ENCODE assay signal across 8 cellular contexts in the genomic region with DNA sequence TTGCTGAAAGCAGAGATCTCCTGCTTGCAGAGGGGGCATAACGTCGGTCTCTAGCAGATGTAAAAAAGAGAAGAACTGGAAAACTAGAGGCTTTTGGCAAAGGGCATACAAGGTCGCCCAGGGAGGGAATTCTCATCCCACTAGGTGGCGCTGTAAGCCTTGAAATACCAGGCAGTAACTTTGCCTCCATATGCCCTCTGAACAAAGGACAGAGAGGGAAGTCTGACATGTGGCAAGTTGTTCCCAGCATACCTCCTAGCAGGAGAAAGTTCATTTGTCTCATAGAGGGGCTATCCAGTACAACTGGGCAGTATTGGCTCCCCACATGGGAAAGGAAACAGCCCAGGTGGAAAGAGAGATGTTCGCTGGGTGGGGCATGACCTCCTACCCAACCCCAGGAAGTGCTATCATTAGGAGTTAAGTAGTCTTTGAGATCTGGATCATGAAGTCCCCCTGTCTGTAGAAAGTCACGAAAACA. TPM values are rescaled to one million over a fixed set of nuclear protein-coding genes. Genes with fewer than 3 reads are reported as not detected.
A peak's percentile ranks its signal among the peaks of the same experiment; 100 is the strongest.
DNase-seq lines count a peak whose midpoint lies in the region; ATAC-seq, FAIRE-seq and TF ChIP-seq lines count a peak whose summit lies in the region.

No MANE protein-coding gene starts in this region.

- in situ Hi-C loops in HepG2 (cut with HindIII; ENCODE audit: extremely low pct_ligation_motif_present, low pct_unique_long_range_greater_than_20kb), result loop anchor here (5.0 to 10.0 kb wide), 3 partner anchors 146 to 323 kb away; no protein-coding TSS in a partner anchor

- H3K27ac ChIP-seq in SK-N-SH (ENCODE audit: low read depth in 2 of 2, low read length in 1 of 2) (no peak overlapping the region), HepG2 (ENCODE audit: extremely low read length, insufficient read depth, low read length) (no peak overlapping the region)

- CTCF ChIA-PET in SK-N-SH (lab: Yijun Ruan, JAX), result no interaction called here
- CTCF ChIA-PET in HepG2 (lab: Yijun Ruan, JAX; ENCODE audit: low intra/inter-chr PET ratio, low total read pairs), result interaction anchor here (0.6 to 3.6 kb wide), 7 partner anchors 53 to 627 kb away, joined by 3 to 54 read pairs (median 4); no protein-coding TSS in a partner anchor

- intact Hi-C loops in HepG2 (cut with micrococcal nuclease; ENCODE audit: unreplicated experiment), result loop anchor here (1.0 kb wide), 3 partner anchors 146 to 322 kb away; no protein-coding TSS in a partner anchor

- H3K9me3 ChIP-seq in SK-N-SH (peaks cover 30% of the 10 kb centered on the region), HepG2 (ENCODE audit: low read length) (no peaks in the 10 kb centered on the region)

- 78% methylated on average over 6 of the region's 6 CpGs for WGBS in SK-N-SH (ENCODE audit: low lambda C conversion rate)
- WGBS in HepG2 (ENCODE audit: low lambda C conversion rate), result 14% methylated on average over 6 of the region's 6 CpGs

- no peaks in the 10 kb centered on the region; the same call in 1 of the 2 replicates for H3K9me2 ChIP-seq in SK-N-SH

- ATAC-seq in HepG2 (peak; percentile 98), GM21528 (IDR thresholded peaks at IDR 0.05; ENCODE audit: low FRiP score, unreplicated experiment) (no peak)
- ATAC-seq in stimulated activated naive CD8-positive, alpha-beta T cell treated with anti-CD3 and anti-CD28 coated beads, Interleukin-15, amount 100 ng/mL, for 72 hours, result peak; percentile 71

- H3K36me3 ChIP-seq in H7 (replicated peaks; ENCODE audit: control insufficient read depth, insufficient read depth, low read length) (peaks cover 1% of the 10 kb centered on the region), SK-N-SH (replicated peaks in 1 of 2; ENCODE audit: control insufficient read depth in 1 of 2, insufficient read depth in 2 of 2, low read length in 1 of 2) (peaks cover 29 to 42% of the 10 kb centered on the region in 2 experiments), HepG2 (replicated peaks in 1 of 2; ENCODE audit: control insufficient read depth in 1 of 2, insufficient read depth in 2 of 2, low read length in 2 of 2) (no peaks in the 10 kb centered on the region)

- POLR2A ChIA-PET in SK-N-SH (lab: Yijun Ruan, JAX), result no interaction called here
- POLR2A ChIA-PET in HepG2 (lab: Yijun Ruan, JAX), result no interaction called here

- no peak overlapping the region for H3K4me3 Mint-ChIP-seq in stimulated activated naive CD8-positive, alpha-beta T cell treated with anti-CD3 and anti-CD28 coated beads, Interleukin-15, amount 100 ng/mL, for 72 hours

- peaks cover 46 to 59% of the 10 kb centered on the region in 2 donors for H3K9me3 Mint-ChIP-seq in stimulated activated naive CD8-positive, alpha-beta T cell treated with anti-CD3 and anti-CD28 coated beads, Interleukin-15, amount 100 ng/mL, for 72 hours

- TF ChIP-seq POLR2A in HepG2 (IDR thresholded peaks at IDR 0.05; ENCODE audit: insufficient read depth in 1 of 2, low read depth in 2 of 2, low read length in 2 of 2), result no peak

- H3K79me2 ChIP-seq in SK-N-SH (ENCODE audit: insufficient read depth), result no peaks in the 10 kb centered on the region
- H3K79me2 ChIP-seq in HepG2 (ENCODE audit: insufficient read depth, low read length), result no peaks in the 10 kb centered on the region

- peaks cover 26% of the 10 kb centered on the region for H3K4me1 Mint-ChIP-seq in stimulated activated naive CD8-positive, alpha-beta T cell treated with anti-CD3 and anti-CD28 coated beads, Interleukin-15, amount 100 ng/mL, for 72 hours

- H3K4me3 ChIP-seq in H7 (ENCODE audit: insufficient read depth, low read depth, low read length) (no peak overlapping the region), SK-N-SH (ENCODE audit: low read depth in 2 of 2, low read length in 1 of 2) (no peak overlapping the region), HepG2 (replicated peaks in 1 of 3; ENCODE audit: insufficient read depth in 1 of 3, low read depth in 2 of 3, low read length in 3 of 3) (no peak overlapping the region; a peak in 1 of 6 replicates)

- peak overlapping the region; percentile 87 to 94 for H3K27ac Mint-ChIP-seq in stimulated activated naive CD8-positive, alpha-beta T cell treated with anti-CD3 and anti-CD28 coated beads, Interleukin-15, amount 100 ng/mL, for 72 hours

- FAIRE-seq in HepG2 (lab: Jason Lieb, UNC), result peak; percentile 99

- no peak overlapping the region for H3K9ac ChIP-seq in SK-N-SH
- H3K9ac ChIP-seq in HepG2 (ENCODE audit: insufficient read depth, low read depth, low read length), result no peak overlapping the region

- H3K4me1 ChIP-seq in SK-N-SH (ENCODE audit: control insufficient read depth in 1 of 2, insufficient read depth in 2 of 2, low read depth in 1 of 2, low read length in 1 of 2), result no peaks in the 10 kb centered on the region
- peaks cover 8% of the 10 kb centered on the region for H3K4me1 ChIP-seq in HepG2 (ENCODE audit: insufficient read depth, low read length)

- TF ChIP-seq EP300 in SK-N-SH (IDR thresholded peaks at IDR 0.05; ENCODE audit: borderline replicate concordance in 1 of 2, low read depth in 1 of 2, low read length in 1 of 2) (no peak), HepG2 (IDR thresholded peaks at IDR 0.05; ENCODE audit: low read depth in 2 of 2, low read length in 2 of 2) (no peak), HepG2 (CRISPR knock-in tag; IDR thresholded peaks at IDR 0.05; ENCODE audit: borderline replicate concordance) (no peak)

- no peak overlapping the region for H2AFZ ChIP-seq in SK-N-SH (ENCODE audit: low read depth)
- peak overlapping the region; percentile 72 for H2AFZ ChIP-seq in HepG2 (ENCODE audit: low read length)

- peak; percentile 66 for DNase-seq in CMK (ENCODE audit: low read depth)
- peak; percentile 19 for DNase-seq in H7
- peak; percentile 7 for DNase-seq in SK-N-SH
- DNase-seq in activated naive CD4-positive, alpha-beta T cell treated with anti-CD3 and anti-CD28 coated beads, Interleukin-2, amount 50 U/mL, for 16 hours, result peak; percentile 58
- DNase-seq in HepG2 (ENCODE audit: low spot score), result peak; percentile 83
- peak; percentile 66 to 76 for DNase-seq in stimulated activated naive CD8-positive, alpha-beta T cell treated with anti-CD3 and anti-CD28 coated beads, Interleukin-15, amount 100 ng/mL, for 72 hours
- DNase-seq in retina, result no peak

- no peaks in the 10 kb centered on the region for H3K27me3 Mint-ChIP-seq in stimulated activated naive CD8-positive, alpha-beta T cell treated with anti-CD3 and anti-CD28 coated beads, Interleukin-15, amount 100 ng/mL, for 72 hours

- H3K4me2 ChIP-seq in SK-N-SH (no peak overlapping the region), HepG2 (ENCODE audit: low read depth, low read length) (peak overlapping the region; percentile 61)

- H3F3A ChIP-seq in SK-N-SH (replicated peaks; ENCODE audit: insufficient read depth), result peaks cover 42% of the 10 kb centered on the region

- H3K27me3 ChIP-seq in H7 (ENCODE audit: control insufficient read depth, insufficient read depth, low read length) (no peaks in the 10 kb centered on the region), SK-N-SH (ENCODE audit: insufficient read depth) (no peaks in the 10 kb centered on the region), HepG2 (ENCODE audit: control insufficient read depth in 1 of 2, insufficient read depth in 2 of 2, low read length in 2 of 2) (no peaks in the 10 kb centered on the region)

- no TSS peak for BruUV-seq in HepG2 (replicated peaks; lab: Mats Ljungman, UMichigan)

- H4K20me1 ChIP-seq in SK-N-SH (ENCODE audit: insufficient read depth), result no peaks in the 10 kb centered on the region
- no peaks in the 10 kb centered on the region for H4K20me1 ChIP-seq in HepG2 (ENCODE audit: insufficient read depth, low read length)

- TF ChIP-seq RAD21 in SK-N-SH (IDR thresholded peaks at IDR 0.05; ENCODE audit: low read length) (no peak; the same call in 1 of the 2 replicates), HepG2 (CRISPR knock-in tag; IDR thresholded peaks at IDR 0.05) (peak; percentile 93)

- TF ChIP-seq CTCF in SK-N-SH (IDR thresholded peaks at IDR 0.05) (peak; percentile 56), HepG2 (CRISPR knock-in tag; IDR thresholded peaks at IDR 0.05) (peak; percentile 96)

TF ChIP-seq in SK-N-SH, 30 proteins besides CTCF, POLR2A, EP300 and RAD21 (continues in another document):
- TF ChIP-seq JUND (IDR thresholded peaks at IDR 0.05), result no peak
- TF ChIP-seq GATA2 (CRISPR knock-in tag; IDR thresholded peaks at IDR 0.05), result no peak

TF ChIP-seq in HepG2, 621 proteins besides CTCF, POLR2A, EP300 and RAD21 (continues in another document):
- TF ChIP-seq FOXC1 (CRISPR knock-in tag; IDR thresholded peaks at IDR 0.05; ENCODE audit: borderline replicate concordance) (0 out of 2 replicates have a peak, but pooled peaks have one; percentile 47), TEAD3 (CRISPR knock-in tag; optimal IDR thresholded peaks at IDR 0.05; ENCODE audit: borderline replicate concordance) (peak; percentile 70), ZNF607 (CRISPR knock-in tag; IDR thresholded peaks at IDR 0.05; ENCODE audit: borderline replicate concordance) (0 out of 2 replicates have a peak, but pooled peaks have one; percentile 22)

RNA-seq across cellular contexts. Expression of gene STK17B, which starts 40.0 kb away (rescaled TPM):
- total RNA-seq in H7 (2014; rRNA removed; shearing (Covaris generic)), result 16.2 and 26.5 TPM in 2 replicates
- polyA plus RNA-seq in SK-N-SH (2012; rRNA removed) (5.1 and 6.1 TPM in 2 replicates), HepG2 (2011; rRNA removed) (0.81 and 1.6 TPM in 2 replicates)
- polyA plus RNA-seq in SK-N-SH (2012; cell fraction: cytosol; rRNA removed), result 6.4 and 7.7 TPM in 2 replicates
- polyA plus RNA-seq in SK-N-SH (2012; cell fraction: nucleus; rRNA removed), result 4.8 and 9.5 TPM in 2 replicates
- 4.5 and 7.7 TPM in 2 replicates for total RNA-seq in HepG2 (2016; rRNA removed; fragmentation: Illumina TruSeq; extraction: Trizol)
- 0.79 and 0.81 TPM in 2 replicates for total RNA-seq in HepG2 (2016; cell fraction: cytosol; rRNA removed; fragmentation: Illumina TruSeq; extraction: Trizol; ENCODE audit: low read depth)
- 5.5 and 7.2 TPM in 2 replicates for total RNA-seq in HepG2 (2016; cell fraction: insoluble cytoplasmic fraction; rRNA removed; fragmentation: Illumina TruSeq; extraction: Trizol)
- 1.8 and 2.5 TPM in 2 replicates for total RNA-seq in HepG2 (2016; cell fraction: membrane; rRNA removed; fragmentation: Illumina TruSeq; extraction: Trizol)
- total RNA-seq in HepG2 (2016; cell fraction: nucleus; rRNA removed; fragmentation: Illumina TruSeq; extraction: Trizol), result 2.8 and 6.3 TPM in 2 replicates
- polyA plus RNA-seq in HepG2 (2011; cell fraction: cytosol; rRNA removed), result 0.40 and 0.53 TPM in 2 replicates
- polyA plus RNA-seq in HepG2 (2011; cell fraction: nucleus; rRNA removed), result 0.35 and 0.72 TPM in 2 replicates
- polyA plus RNA-seq in HepG2 (2012), result 0.59 and 1.3 TPM in 2 replicates
- polyA plus RNA-seq in HepG2 (2016; cell fraction: cytosol; fragmentation: Illumina TruSeq; extraction: Trizol; ENCODE audit: low read depth), result 0.07 and 0.19 TPM in 2 replicates
- polyA plus RNA-seq in HepG2 (2016; cell fraction: insoluble cytoplasmic fraction; fragmentation: Illumina TruSeq; extraction: Trizol; ENCODE audit: low read depth), result 3.2 and 3.6 TPM in 2 replicates
- polyA plus RNA-seq in HepG2 (2016; cell fraction: membrane; fragmentation: Illumina TruSeq; extraction: Trizol; ENCODE audit: low read depth), result 0.57 and 0.81 TPM in 2 replicates
- polyA plus RNA-seq in HepG2 (2016; cell fraction: nucleus; fragmentation: Illumina TruSeq; extraction: Trizol; ENCODE audit: insufficient read depth, low read depth), result 2.1 TPM in 2 replicates
- polyA minus RNA-seq in HepG2 (2011; rRNA and poly(A)+ RNA removed; ENCODE audit: low replicate concordance), result 0.32 and 2.3 TPM in 2 replicates
- 1.6 and 1.8 TPM in 2 replicates for polyA minus RNA-seq in HepG2 (2011; cell fraction: cytosol; rRNA and poly(A)+ RNA removed)
- polyA minus RNA-seq in HepG2 (2011; cell fraction: nucleus; rRNA and poly(A)+ RNA removed), result 4.1 and 6.6 TPM in 2 replicates
